Comparison of ENCODE assay signal across 25 cellular contexts in the genomic region with DNA sequence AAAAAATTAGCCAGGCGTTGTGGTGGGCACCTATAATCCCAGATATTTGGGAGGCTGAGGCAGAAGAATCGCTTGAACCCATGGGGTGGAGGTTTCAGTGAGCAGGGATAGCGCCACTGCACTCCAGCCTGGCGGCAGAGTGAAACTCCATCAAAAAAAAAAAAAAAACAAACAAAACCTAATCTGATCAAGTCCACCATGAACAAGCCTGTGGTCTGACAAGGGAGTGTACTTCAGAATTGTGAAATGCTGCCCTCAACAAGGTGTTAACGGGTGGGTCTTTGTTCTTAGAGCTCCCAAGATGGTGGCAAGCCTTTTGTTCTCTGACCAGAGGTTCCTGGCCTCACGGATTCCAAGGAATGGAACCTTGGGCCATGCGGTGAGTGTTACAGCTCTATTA. TPM values are rescaled to one million over a fixed set of nuclear protein-coding genes. Genes with fewer than 3 reads are reported as not detected.
DNase-seq lines count a peak whose midpoint lies in the region; ATAC-seq, FAIRE-seq and TF ChIP-seq lines count a peak whose summit lies in the region.
"Had no signal": no experiment of that assay in that cellular context is flagged by ENCODE, and none has a peak within 500 bp of the region (broad histone marks: within the 10 kb centered on the region; RNA-seq: fewer than 3 reads in every experiment).

No MANE protein-coding gene starts in this region.

- BruUV-seq in HepG2 (replicated peaks; lab: Mats Ljungman, UMichigan), result no TSS peak

- H3K4me2 ChIP-seq in HepG2 (ENCODE audit: low read depth, low read length) (no peak overlapping the region), SU-DHL-6 (ENCODE audit: low read depth, low read length, poor library complexity, severe bottlenecking) (no peak overlapping the region)
- H3K4me2 ChIP-seq: BLaER1 had no signal

- peaks cover 23% of the 10 kb centered on the region for H3F3A ChIP-seq in SU-DHL-6 (ENCODE audit: insufficient read depth)

- TF ChIP-seq EP300 in HepG2 (IDR thresholded peaks at IDR 0.05; ENCODE audit: low read depth in 2 of 2, low read length in 2 of 2) (no peak), HepG2 (CRISPR knock-in tag; IDR thresholded peaks at IDR 0.05; ENCODE audit: borderline replicate concordance) (no peak)

- H3K27me3 ChIP-seq in HepG2 (ENCODE audit: control insufficient read depth in 1 of 2, insufficient read depth in 2 of 2, low read length in 2 of 2), result no peaks in the 10 kb centered on the region; a peak in 1 of 5 replicates
- no peaks in the 10 kb centered on the region for H3K27me3 ChIP-seq in right lobe of liver
- no peaks in the 10 kb centered on the region for H3K27me3 ChIP-seq in SU-DHL-6 (ENCODE audit: low read length)
- H3K27me3 ChIP-seq: BLaER1 had no signal

- H3K27me3 Mint-ChIP-seq in dendritic cell treated with granulocyte-macrophage colony-stimulating factor and Interleukin-4, amounts not matched to agents 40 ng/mL and 50 ng/mL, for 4 days, result peaks cover 25% of the 10 kb centered on the region

- POLR2A ChIA-PET in HepG2 (lab: Yijun Ruan, JAX), result no interaction called here

- H3K9me3 ChIP-seq in HepG2 (ENCODE audit: low read length) (no peaks in the 10 kb centered on the region), right lobe of liver (no peaks in the 10 kb centered on the region), SU-DHL-6 (ENCODE audit: insufficient read depth, low read length) (no peaks in the 10 kb centered on the region)
- H3K9me3 ChIP-seq: BLaER1, Caco-2 had no signal

- H3K9me2 ChIP-seq in SU-DHL-6 (replicated peaks; ENCODE audit: insufficient read depth, low read length), result no peaks in the 10 kb centered on the region

- ATAC-seq in HepG2 (peak; percentile 51; the same call in 2 of the 3 replicates), right lobe of liver (no peak), HG03135 (IDR thresholded peaks at IDR 0.05; ENCODE audit: unreplicated experiment) (no peak)
- ATAC-seq: CD8-positive, alpha-beta T cell; GM12878 had no signal

- FAIRE-seq in HepG2 (lab: Jason Lieb, UNC), result no peak
- FAIRE-seq: A204.1, GM12878, GM18507 had no signal

- no peak overlapping the region for H3K9ac ChIP-seq in HepG2 (ENCODE audit: insufficient read depth, low read depth, low read length)
- H3K9ac ChIP-seq in SU-DHL-6 (ENCODE audit: low read length), result 0 out of 2 replicates have a peak overlapping the region, but pooled peaks have one; percentile 54
- H3K9ac ChIP-seq: BLaER1 had no signal

- intact Hi-C loops in HepG2 (cut with micrococcal nuclease; ENCODE audit: unreplicated experiment), result no loop called here
- intact Hi-C loops in right lobe of liver (cut with DNase I), result no loop called here
- intact Hi-C loops in dendritic cell treated with granulocyte-macrophage colony-stimulating factor and Interleukin-4, amounts not matched to agents 40 ng/mL and 50 ng/mL, for 4 days (cut with micrococcal nuclease), result no loop called here

- no peak overlapping the region for H3K4me3 ChIP-seq in HepG2 (replicated peaks in 1 of 3; ENCODE audit: insufficient read depth in 1 of 3, low read depth in 2 of 3, low read length in 3 of 3)
- H3K4me3 ChIP-seq in right lobe of liver, result no peak overlapping the region
- no peak overlapping the region for H3K4me3 ChIP-seq in SU-DHL-6 (ENCODE audit: insufficient read depth, low read length, poor library complexity, severe bottlenecking)
- H3K4me3 ChIP-seq: BLaER1, GM12878 had no signal

- peak overlapping the region; percentile 9 for H3K27ac Mint-ChIP-seq in dendritic cell treated with granulocyte-macrophage colony-stimulating factor and Interleukin-4, amounts not matched to agents 40 ng/mL and 50 ng/mL, for 4 days
- H3K27ac Mint-ChIP-seq: B cell; CD4-positive, CD25-positive, alpha-beta regulatory T cell; CD8-positive, alpha-beta T cell had no signal

- no peak for TF ChIP-seq RAD21 in HepG2 (CRISPR knock-in tag; IDR thresholded peaks at IDR 0.05)

- H3K4me1 ChIP-seq in HepG2 (ENCODE audit: insufficient read depth, low read length), result no peaks in the 10 kb centered on the region; the same call in 1 of the 2 replicates
- no peaks in the 10 kb centered on the region for H3K4me1 ChIP-seq in right lobe of liver
- H3K4me1 ChIP-seq: BLaER1, Caco-2 had no signal

- H3K36me3 Mint-ChIP-seq in dendritic cell treated with granulocyte-macrophage colony-stimulating factor and Interleukin-4, amounts not matched to agents 40 ng/mL and 50 ng/mL, for 4 days (ENCODE audit: low read depth), result no peaks in the 10 kb centered on the region
- H3K36me3 Mint-ChIP-seq: CD4-positive, CD25-positive, alpha-beta regulatory T cell; CD8-positive, alpha-beta T cell had no signal

- H3K36me3 ChIP-seq in HepG2 (replicated peaks in 1 of 2; ENCODE audit: control insufficient read depth in 1 of 2, insufficient read depth in 2 of 2, low read length in 2 of 2) (no peaks in the 10 kb centered on the region), right lobe of liver (no peaks in the 10 kb centered on the region), SU-DHL-6 (ENCODE audit: low read length) (no peaks in the 10 kb centered on the region)
- H3K36me3 ChIP-seq: BLaER1 had no signal

- H4K20me1 ChIP-seq in HepG2 (ENCODE audit: insufficient read depth, low read length), result no peaks in the 10 kb centered on the region
- H4K20me1 ChIP-seq in SU-DHL-6 (ENCODE audit: low read depth, low read length), result no peaks in the 10 kb centered on the region
- H4K20me1 ChIP-seq: BLaER1 had no signal

- H3K79me2 ChIP-seq in HepG2 (ENCODE audit: insufficient read depth, low read length) (no peaks in the 10 kb centered on the region), SU-DHL-6 (ENCODE audit: insufficient read depth, low read length) (no peaks in the 10 kb centered on the region)

- DNase-seq in HepG2 (ENCODE audit: low spot score) (peak; percentile 5), right lobe of liver (no peak), UCSD-AML1 (lab: John Stamatoyannopoulos, UW; ENCODE audit: unreplicated experiment) (no peak), NCI-H345 (lab: John Stamatoyannopoulos, UW) (no peak), NCI-H748 treated with DMSO at 0.1 percent for 48 hours (lab: John Stamatoyannopoulos, UW) (no peak)
- DNase-seq: Caco-2; CD4-positive, CD25-positive, alpha-beta regulatory T cell; CD8-positive, alpha-beta T cell; DMS153; DND-41; EL; GDM1; GOT3; H7; HCEC 1CT had no signal

- no peak overlapping the region for H3K4me3 Mint-ChIP-seq in dendritic cell treated with granulocyte-macrophage colony-stimulating factor and Interleukin-4, amounts not matched to agents 40 ng/mL and 50 ng/mL, for 4 days
- H3K4me3 Mint-ChIP-seq: B cell; CD4-positive, CD25-positive, alpha-beta regulatory T cell; CD8-positive, alpha-beta T cell had no signal

- no peak for TF ChIP-seq CTCF in HepG2 (CRISPR knock-in tag; IDR thresholded peaks at IDR 0.05)
- TF ChIP-seq CTCF in right lobe of liver (IDR thresholded peaks at IDR 0.05), result no peak
- TF ChIP-seq CTCF in SU-DHL-6 (IDR thresholded peaks at IDR 0.05; ENCODE audit: insufficient read depth, low read length, poor library complexity, severe bottlenecking), result no peak

- H3K27ac ChIP-seq in HepG2 (ENCODE audit: extremely low read length, insufficient read depth, low read length) (no peak overlapping the region), right lobe of liver (no peak overlapping the region), SU-DHL-6 (ENCODE audit: low read depth, low read length) (peak overlapping the region; percentile 89)
- H3K27ac ChIP-seq: 22Rv1, BLaER1, C4-2B had no signal

- H3K9me3 Mint-ChIP-seq in dendritic cell treated with granulocyte-macrophage colony-stimulating factor and Interleukin-4, amounts not matched to agents 40 ng/mL and 50 ng/mL, for 4 days, result peaks cover 8% of the 10 kb centered on the region
- H3K9me3 Mint-ChIP-seq: CD8-positive, alpha-beta T cell had no signal

- peaks cover 17% of the 10 kb centered on the region for H3K4me1 Mint-ChIP-seq in dendritic cell treated with granulocyte-macrophage colony-stimulating factor and Interleukin-4, amounts not matched to agents 40 ng/mL and 50 ng/mL, for 4 days (ENCODE audit: low read depth)
- H3K4me1 Mint-ChIP-seq: CD4-positive, CD25-positive, alpha-beta regulatory T cell had no signal

- CTCF ChIA-PET in HepG2 (lab: Yijun Ruan, JAX; ENCODE audit: low intra/inter-chr PET ratio, low total read pairs), result no interaction called here

- TF ChIP-seq POLR2A in HepG2 (IDR thresholded peaks at IDR 0.05; ENCODE audit: insufficient read depth in 1 of 2, low read depth in 2 of 2, low read length in 2 of 2) (no peak), right lobe of liver (IDR thresholded peaks at IDR 0.05) (no peak)

- H2AFZ ChIP-seq in HepG2 (ENCODE audit: low read length), result no peak overlapping the region
- no peak overlapping the region for H2AFZ ChIP-seq in SU-DHL-6 (ENCODE audit: low read depth, low read length, severe bottlenecking)

- in situ Hi-C loops in HepG2 (cut with HindIII; ENCODE audit: extremely low pct_ligation_motif_present, low pct_unique_long_range_greater_than_20kb), result no loop called here

- 33% methylated on average over 5 of the region's 7 CpGs for WGBS in HepG2 (ENCODE audit: low lambda C conversion rate)
- WGBS in right lobe of liver (ENCODE audit: insufficient coverage, low coverage, low lambda C conversion rate, missing lambda C conversion rate), result 56% methylated on average over 6 of the region's 7 CpGs

RNA-seq across cellular contexts. Expression of a gene that starts 24.2 kb away (rescaled TPM):
- total RNA-seq in HepG2 (2016; rRNA removed; fragmentation: Illumina TruSeq; extraction: Trizol), result 0.04 TPM in 1 of 2 replicates, not detected in the other
- total RNA-seq in HepG2 (2016; cell fraction: cytosol; rRNA removed; fragmentation: Illumina TruSeq; extraction: Trizol; ENCODE audit: low read depth), result not detected in 2 replicates
- 0.02 and 0.06 TPM in 2 replicates for total RNA-seq in HepG2 (2016; cell fraction: insoluble cytoplasmic fraction; rRNA removed; fragmentation: Illumina TruSeq; extraction: Trizol)
- 0.06 TPM in 1 of 2 replicates, not detected in the other for total RNA-seq in HepG2 (2016; cell fraction: membrane; rRNA removed; fragmentation: Illumina TruSeq; extraction: Trizol)
- 0.09 TPM in 1 of 2 replicates, not detected in the other for total RNA-seq in HepG2 (2016; cell fraction: nucleus; rRNA removed; fragmentation: Illumina TruSeq; extraction: Trizol)
- 0.01 TPM in 2 replicates for polyA plus RNA-seq in HepG2 (2011; rRNA removed)
- polyA plus RNA-seq in HepG2 (2011; cell fraction: cytosol; rRNA removed), result not detected in 2 replicates
- polyA plus RNA-seq in HepG2 (2011; cell fraction: nucleus; rRNA removed), result 0.03 and 0.07 TPM in 2 replicates
- 0.05 TPM in 1 of 2 replicates, not detected in the other for polyA plus RNA-seq in HepG2 (2012)
- not detected in 2 replicates for polyA plus RNA-seq in HepG2 (2016; cell fraction: cytosol; fragmentation: Illumina TruSeq; extraction: Trizol; ENCODE audit: low read depth)
- 0.03 TPM in 1 of 2 replicates, not detected in the other for polyA plus RNA-seq in HepG2 (2016; cell fraction: insoluble cytoplasmic fraction; fragmentation: Illumina TruSeq; extraction: Trizol; ENCODE audit: low read depth)
- polyA plus RNA-seq in HepG2 (2016; cell fraction: membrane; fragmentation: Illumina TruSeq; extraction: Trizol; ENCODE audit: low read depth), result not detected in 2 replicates
- polyA plus RNA-seq in HepG2 (2016; cell fraction: nucleus; fragmentation: Illumina TruSeq; extraction: Trizol; ENCODE audit: insufficient read depth, low read depth), result 0.27 TPM in 1 of 2 replicates, not detected in the other
- 2.8 TPM in 1 of 2 replicates, not detected in the other for polyA minus RNA-seq in HepG2 (2011; rRNA and poly(A)+ RNA removed; ENCODE audit: low replicate concordance)
- not detected in 2 replicates for polyA minus RNA-seq in HepG2 (2011; cell fraction: cytosol; rRNA and poly(A)+ RNA removed)
- under 0.01 TPM in 1 of 2 replicates, not detected in the other for polyA minus RNA-seq in HepG2 (2011; cell fraction: nucleus; rRNA and poly(A)+ RNA removed)
- 1 to 10 TPM; 1.8 to 4.5 (median 3.0) TPM for total RNA-seq in right lobe of liver

RNA-seq across cellular contexts. Expression of a gene that starts 40.4 kb away (rescaled TPM):
- total RNA-seq in HepG2 (2016; rRNA removed; fragmentation: Illumina TruSeq; extraction: Trizol), result 44.3 and 67.5 TPM in 2 replicates
- 9.7 and 14.1 TPM in 2 replicates for total RNA-seq in HepG2 (2016; cell fraction: cytosol; rRNA removed; fragmentation: Illumina TruSeq; extraction: Trizol; ENCODE audit: low read depth)
- total RNA-seq in HepG2 (2016; cell fraction: insoluble cytoplasmic fraction; rRNA removed; fragmentation: Illumina TruSeq; extraction: Trizol), result 45.6 and 82.4 TPM in 2 replicates
- total RNA-seq in HepG2 (2016; cell fraction: membrane; rRNA removed; fragmentation: Illumina TruSeq; extraction: Trizol), result 37.2 and 39.9 TPM in 2 replicates
- total RNA-seq in HepG2 (2016; cell fraction: nucleus; rRNA removed; fragmentation: Illumina TruSeq; extraction: Trizol), result 21.7 and 23.9 TPM in 2 replicates
- 10.0 and 11.8 TPM in 2 replicates for polyA plus RNA-seq in HepG2 (2011; rRNA removed)
- 7.2 and 9.3 TPM in 2 replicates for polyA plus RNA-seq in HepG2 (2011; cell fraction: cytosol; rRNA removed)
- polyA plus RNA-seq in HepG2 (2011; cell fraction: nucleus; rRNA removed), result 5.0 and 5.5 TPM in 2 replicates
- polyA plus RNA-seq in HepG2 (2012), result 31.1 and 38.9 TPM in 2 replicates
- 4.7 and 5.4 TPM in 2 replicates for polyA plus RNA-seq in HepG2 (2016; cell fraction: cytosol; fragmentation: Illumina TruSeq; extraction: Trizol; ENCODE audit: low read depth)
- 54.5 and 55.8 TPM in 2 replicates for polyA plus RNA-seq in HepG2 (2016; cell fraction: insoluble cytoplasmic fraction; fragmentation: Illumina TruSeq; extraction: Trizol; ENCODE audit: low read depth)
- 16.2 and 20.1 TPM in 2 replicates for polyA plus RNA-seq in HepG2 (2016; cell fraction: membrane; fragmentation: Illumina TruSeq; extraction: Trizol; ENCODE audit: low read depth)
- 27.7 and 30.6 TPM in 2 replicates for polyA plus RNA-seq in HepG2 (2016; cell fraction: nucleus; fragmentation: Illumina TruSeq; extraction: Trizol; ENCODE audit: insufficient read depth, low read depth)
- 11.2 and 14.4 TPM in 2 replicates for polyA minus RNA-seq in HepG2 (2011; rRNA and poly(A)+ RNA removed; ENCODE audit: low replicate concordance)
- 15.0 and 20.2 TPM in 2 replicates for polyA minus RNA-seq in HepG2 (2011; cell fraction: cytosol; rRNA and poly(A)+ RNA removed)
- polyA minus RNA-seq in HepG2 (2011; cell fraction: nucleus; rRNA and poly(A)+ RNA removed), result 11.6 and 13.8 TPM in 2 replicates
- total RNA-seq in right lobe of liver, result 10 to 100 TPM; 15.9 to 33.7 (median 24.3) TPM
